ENCODE assay signal across 18 cellular contexts in genomic region chr11:62627718-62628117, GRCh38. TPM values are rescaled to one million over a fixed set of nuclear protein-coding genes. Genes with fewer than 3 reads are reported as not detected.
A peak's percentile ranks its signal among the peaks of the same experiment; 100 is the strongest.
DNase-seq lines count a peak whose midpoint lies in the region; ATAC-seq, FAIRE-seq and TF ChIP-seq lines count a peak whose summit lies in the region.
"Had no signal": no experiment of that assay in that cellular context is flagged by ENCODE, and none has a peak within 500 bp of the region (broad histone marks: within the 10 kb centered on the region; RNA-seq: fewer than 3 reads in every experiment).

No MANE protein-coding gene starts in this region.

- H3K27ac Mint-ChIP-seq in stimulated activated naive CD8-positive, alpha-beta T cell treated with anti-CD3 and anti-CD28 coated beads, Interleukin-15, Interleukin-2, amounts not matched to agents 100 ng/mL and 50 ng/mL, for 24 hours: peak overlapping the region; percentile 1
- H3K27ac Mint-ChIP-seq in chondrocyte (ENCODE audit: unreplicated experiment): no peak overlapping the region
- no peak overlapping the region for H3K27ac Mint-ChIP-seq in stimulated activated naive CD8-positive, alpha-beta T cell treated with anti-CD3 and anti-CD28 coated beads, Interleukin-15, amount 100 ng/mL, for 72 hours

- no peak overlapping the region for H3K4me3 Mint-ChIP-seq in stimulated activated naive CD8-positive, alpha-beta T cell treated with anti-CD3 and anti-CD28 coated beads, Interleukin-15, Interleukin-2, amounts not matched to agents 100 ng/mL and 50 ng/mL, for 24 hours
- H3K4me3 Mint-ChIP-seq in chondrocyte (ENCODE audit: unreplicated experiment): no peak overlapping the region
- H3K4me3 Mint-ChIP-seq in stimulated activated naive CD8-positive, alpha-beta T cell treated with anti-CD3 and anti-CD28 coated beads, Interleukin-15, amount 100 ng/mL, for 72 hours: no peak overlapping the region

- FAIRE-seq in D721Med (lab: Jason Lieb, UNC): no peak
- FAIRE-seq: urothelium cell line had no signal

- DNase-seq in stimulated activated naive CD8-positive, alpha-beta T cell treated with anti-CD3 and anti-CD28 coated beads, Interleukin-15, Interleukin-2, amounts not matched to agents 100 U/mL and 50 U/mL, for 24 hours: no peak
- DNase-seq in SK-MEL-5 (ENCODE audit: low read depth, low spot score): peak; percentile 18
- DNase-seq in chondrocyte (ENCODE audit: low spot score): no peak
- DNase-seq in stimulated activated naive CD8-positive, alpha-beta T cell treated with anti-CD3 and anti-CD28 coated beads, Interleukin-15, amount 100 ng/mL, for 72 hours: no peak
- DNase-seq in G401 (ENCODE audit: low spot score): no peak
- DNase-seq in D721Med (ENCODE audit: insufficient read length, low spot score): no peak
- DNase-seq in activated effector memory CD4-positive, alpha-beta T cell treated with Interleukin-2 at 50 U/mL for 16 hours: no peak
- DNase-seq: aorta; cortex of kidney; DMS153; esophagus squamous epithelium; hippocampal formation; left cardiac atrium; NCI-H1417 treated with DMSO at 0.1 percent for 48 hours; NCI-H446 treated with DMSO at 0.1 percent for 48 hours; stimulated activated naive CD4-positive, alpha-beta T cell treated with Interleukin-2 at 50 U/mL for 16 hours had no signal

- in situ Hi-C loops in SK-MEL-5 (cut with HindIII; ENCODE audit: low pct_unique_long_range_greater_than_20kb, low sequenced_read_pairs) (no loop called here), G401 (cut with HindIII; ENCODE audit: low sequenced_read_pairs) (no loop called here)

- no peaks in the 10 kb centered on the region for H3K27me3 Mint-ChIP-seq in stimulated activated naive CD8-positive, alpha-beta T cell treated with anti-CD3 and anti-CD28 coated beads, Interleukin-15, Interleukin-2, amounts not matched to agents 100 ng/mL and 50 ng/mL, for 24 hours
- no peaks in the 10 kb centered on the region for H3K27me3 Mint-ChIP-seq in chondrocyte (ENCODE audit: low read depth)
- no peaks in the 10 kb centered on the region for H3K27me3 Mint-ChIP-seq in stimulated activated naive CD8-positive, alpha-beta T cell treated with anti-CD3 and anti-CD28 coated beads, Interleukin-15, amount 100 ng/mL, for 72 hours

- H3K36me3 Mint-ChIP-seq in stimulated activated naive CD8-positive, alpha-beta T cell treated with anti-CD3 and anti-CD28 coated beads, Interleukin-15, Interleukin-2, amounts not matched to agents 100 ng/mL and 50 ng/mL, for 24 hours (ENCODE audit: low read depth): peaks cover 72% of the 10 kb centered on the region
- H3K36me3 Mint-ChIP-seq in chondrocyte (ENCODE audit: low read depth): peaks cover 50% of the 10 kb centered on the region

- ATAC-seq in stimulated activated naive CD8-positive, alpha-beta T cell treated with anti-CD3 and anti-CD28 coated beads, Interleukin-15, Interleukin-2, amounts not matched to agents 100 U/mL and 50 U/mL, for 24 hours: no peak
- ATAC-seq in stimulated activated naive CD8-positive, alpha-beta T cell treated with anti-CD3 and anti-CD28 coated beads, Interleukin-15, amount 100 ng/mL, for 72 hours: peak; percentile 58
- ATAC-seq: left cardiac atrium had no signal

- TF ChIP-seq CTCF in chondrocyte (IDR thresholded peaks at IDR 0.05): peak; percentile 27
- no peak for TF ChIP-seq CTCF in D721Med (IDR thresholded peaks at IDR 0.05; ENCODE audit: insufficient read depth, missing control alignments)

- H3K9me3 Mint-ChIP-seq in stimulated activated naive CD8-positive, alpha-beta T cell treated with anti-CD3 and anti-CD28 coated beads, Interleukin-15, Interleukin-2, amounts not matched to agents 100 ng/mL and 50 ng/mL, for 24 hours: no peaks in the 10 kb centered on the region
- H3K9me3 Mint-ChIP-seq in chondrocyte (ENCODE audit: low read depth): no peaks in the 10 kb centered on the region
- no peaks in the 10 kb centered on the region for H3K9me3 Mint-ChIP-seq in stimulated activated naive CD8-positive, alpha-beta T cell treated with anti-CD3 and anti-CD28 coated beads, Interleukin-15, amount 100 ng/mL, for 72 hours

- no peaks in the 10 kb centered on the region for H3K4me1 Mint-ChIP-seq in stimulated activated naive CD8-positive, alpha-beta T cell treated with anti-CD3 and anti-CD28 coated beads, Interleukin-15, Interleukin-2, amounts not matched to agents 100 ng/mL and 50 ng/mL, for 24 hours (ENCODE audit: low read depth)
- H3K4me1 Mint-ChIP-seq in chondrocyte (ENCODE audit: low read depth): no peaks in the 10 kb centered on the region
- peaks cover 21% of the 10 kb centered on the region for H3K4me1 Mint-ChIP-seq in stimulated activated naive CD8-positive, alpha-beta T cell treated with anti-CD3 and anti-CD28 coated beads, Interleukin-15, amount 100 ng/mL, for 72 hours

RNA-seq across cellular contexts. Expression of gene B3GAT3, which starts 5.9 kb away (rescaled TPM):
- 66.7 and 70.2 TPM in 2 replicates for total RNA-seq in SK-MEL-5 (2014; rRNA removed; shearing (Covaris generic))
- polyA plus RNA-seq in SK-MEL-5 (2015; cell fraction: cytosol; rRNA removed): 129 and 132 TPM in 2 replicates
- polyA plus RNA-seq in SK-MEL-5 (2015; cell fraction: nucleus; rRNA removed): 60.9 and 115 TPM in 2 replicates
- total RNA-seq in chondrocyte: 35.3 to 40.1 TPM (median 37.7 TPM) in 3 replicates
- 58.5 and 67.4 TPM in 2 replicates for total RNA-seq in G401 (2014; rRNA removed; shearing (Covaris generic))

RNA-seq across cellular contexts. Expression of gene ROM1, which starts 14.7 kb away (rescaled TPM):
- 0.79 and 1.2 TPM in 2 replicates for total RNA-seq in SK-MEL-5 (2014; rRNA removed; shearing (Covaris generic))
- 0.76 and 2.0 TPM in 2 replicates for polyA plus RNA-seq in SK-MEL-5 (2015; cell fraction: cytosol; rRNA removed)
- polyA plus RNA-seq in SK-MEL-5 (2015; cell fraction: nucleus; rRNA removed): 1.7 and 5.0 TPM in 2 replicates
- total RNA-seq in chondrocyte: 2.4 to 5.8 TPM (median 3.5 TPM) in 3 replicates
- 14.2 and 14.9 TPM in 2 replicates for total RNA-seq in G401 (2014; rRNA removed; shearing (Covaris generic))

RNA-seq across cellular contexts. Expression of gene EML3, which starts 15.1 kb away (rescaled TPM):
- total RNA-seq in SK-MEL-5 (2014; rRNA removed; shearing (Covaris generic)): 9.1 and 9.7 TPM in 2 replicates
- 23.8 and 25.9 TPM in 2 replicates for polyA plus RNA-seq in SK-MEL-5 (2015; cell fraction: cytosol; rRNA removed)
- polyA plus RNA-seq in SK-MEL-5 (2015; cell fraction: nucleus; rRNA removed): 192 and 209 TPM in 2 replicates
- total RNA-seq in chondrocyte: 55.2 to 76.6 TPM (median 58.9 TPM) in 3 replicates
- total RNA-seq in G401 (2014; rRNA removed; shearing (Covaris generic)): 33.2 and 55.7 TPM in 2 replicates

RNA-seq across cellular contexts. Expression of gene GANAB, which starts 18.7 kb away (rescaled TPM):
- 141 and 170 TPM in 2 replicates for total RNA-seq in SK-MEL-5 (2014; rRNA removed; shearing (Covaris generic))
- 308 and 356 TPM in 2 replicates for polyA plus RNA-seq in SK-MEL-5 (2015; cell fraction: cytosol; rRNA removed)
- 285 and 336 TPM in 2 replicates for polyA plus RNA-seq in SK-MEL-5 (2015; cell fraction: nucleus; rRNA removed)
- 348 to 394 TPM (median 359 TPM) in 3 replicates for total RNA-seq in chondrocyte
- 289 and 394 TPM in 2 replicates for total RNA-seq in G401 (2014; rRNA removed; shearing (Covaris generic))

RNA-seq across cellular contexts. Expression of gene INTS5, which starts 25.4 kb away (rescaled TPM):
- total RNA-seq in SK-MEL-5 (2014; rRNA removed; shearing (Covaris generic)): 11.8 and 14.1 TPM in 2 replicates
- polyA plus RNA-seq in SK-MEL-5 (2015; cell fraction: cytosol; rRNA removed): 22.6 and 28.1 TPM in 2 replicates
- 5.7 and 6.5 TPM in 2 replicates for polyA plus RNA-seq in SK-MEL-5 (2015; cell fraction: nucleus; rRNA removed)
- total RNA-seq in chondrocyte: 17.0 to 18.1 TPM (median 17.2 TPM) in 3 replicates
- 30.0 and 33.5 TPM in 2 replicates for total RNA-seq in G401 (2014; rRNA removed; shearing (Covaris generic))
